ENCODE assay signal across 10 cellular contexts in the genomic region with DNA sequence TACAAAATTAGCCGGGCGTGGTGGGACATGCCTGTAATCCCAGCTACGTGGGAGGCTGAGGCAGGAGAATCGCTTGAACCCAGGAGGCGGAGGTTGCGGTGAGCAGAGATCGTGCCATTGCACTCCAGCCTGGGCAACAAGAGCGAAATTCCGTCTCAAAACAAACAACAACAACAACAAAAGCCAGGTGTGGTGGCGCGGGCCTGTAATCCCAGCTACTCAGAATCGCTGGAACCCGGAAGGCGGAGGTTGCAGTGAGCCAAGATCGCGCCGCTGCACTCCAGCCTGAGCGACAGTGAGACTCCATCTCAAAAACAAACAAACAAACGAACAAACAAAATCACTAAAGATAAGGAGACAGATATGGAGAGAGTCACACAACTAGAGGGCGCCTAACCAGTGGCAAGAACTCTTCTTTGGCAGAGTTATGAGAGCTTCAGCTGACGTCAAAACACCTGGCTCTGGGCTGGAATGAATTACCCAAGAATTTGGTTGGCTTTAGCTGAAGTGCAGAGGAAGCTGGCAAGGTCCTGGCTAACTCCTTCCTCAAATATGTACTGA. TPM values are rescaled to one million over a fixed set of nuclear protein-coding genes. Genes with fewer than 3 reads are reported as not detected.
DNase-seq lines count a peak whose midpoint lies in the region; FAIRE-seq and TF ChIP-seq lines count a peak whose summit lies in the region.
"Not testable (repeated sequence)": the region's sequence is repeated elsewhere in the genome, so short reads cannot be mapped to it uniquely, and the experiment has no call there.
"Had no signal": no experiment of that assay in that cellular context is flagged by ENCODE, and none has a peak within 500 bp of the region (broad histone marks: within the 10 kb centered on the region; RNA-seq: fewer than 3 reads in every experiment).

No MANE protein-coding gene starts in this region.

- H3K27ac ChIP-seq in esophagus squamous epithelium (peak overlapping the region in 3 of 4 donors; percentile 76 to 88 (median 80)), transverse colon (peak overlapping the region in 3 of 4 donors; percentile 78 to 88 (median 88))

- peak overlapping the region in 1 of 4 donors; percentile 79 for H3K4me3 ChIP-seq in esophagus squamous epithelium
- peak overlapping the region in 1 of 4 donors; percentile 73 for H3K4me3 ChIP-seq in transverse colon

- H3K4me3 Mint-ChIP-seq in HFFc6 (peak overlapping the region; percentile 57), mesothelial cell of epicardium (peak overlapping the region; percentile 98)
- peak overlapping the region; percentile 96 for H3K4me3 Mint-ChIP-seq in activated naive CD8-positive, alpha-beta T cell

- FAIRE-seq in D721Med (lab: Jason Lieb, UNC), result not testable (repeated sequence)

- peaks cover 0 to 16% (median 0%) of the 10 kb centered on the region in 3 donors for H3K36me3 ChIP-seq in esophagus squamous epithelium
- H3K36me3 ChIP-seq in transverse colon, result not testable (repeated sequence)

- H3K36me3 Mint-ChIP-seq in HFFc6 (ENCODE audit: low read depth); activated naive CD8-positive, alpha-beta T cell; mesothelial cell of epicardium: not testable (repeated sequence)

- intact Hi-C loops in esophagus squamous epithelium (cut with DNase I); transverse colon (cut with DNase I; ENCODE audit: low total_unique reads): not testable (repeated sequence)

- TF ChIP-seq CTCF in D721Med (IDR thresholded peaks at IDR 0.05; ENCODE audit: insufficient read depth, missing control alignments), result peak; percentile 42
- TF ChIP-seq CTCF in HFFc6 (IDR thresholded peaks at IDR 0.05), result peak; percentile 58
- TF ChIP-seq CTCF in esophagus squamous epithelium (IDR thresholded peaks at IDR 0.05), result peak in 2 of 6 experiments; percentile 4 to 5
- not testable (repeated sequence) for TF ChIP-seq CTCF in mesothelial cell of epicardium (IDR thresholded peaks at IDR 0.05; ENCODE audit: unreplicated experiment); transverse colon (IDR thresholded peaks at IDR 0.05)

- not testable (repeated sequence) for TF ChIP-seq POLR2A in esophagus squamous epithelium (IDR thresholded peaks at IDR 0.05); transverse colon (IDR thresholded peaks at IDR 0.05)

- H3K27me3 Mint-ChIP-seq in HFFc6 (ENCODE audit: insufficient read depth); activated naive CD8-positive, alpha-beta T cell; mesothelial cell of epicardium (ENCODE audit: low read depth): not testable (repeated sequence)

- in situ Hi-C loops in transverse colon (cut with MboI; ENCODE audit: low pct_ligation_motif_present in 1 of 4, low pct_unique_long_range_greater_than_20kb in 1 of 4, low sequenced_read_pairs in 3 of 4), result not testable (repeated sequence)

- DNase-seq in D721Med (ENCODE audit: insufficient read length, low spot score); HFFc6; esophagus squamous epithelium (lab: John Stamatoyannopoulos, UW); mesothelial cell of epicardium (ENCODE audit: low spot score in 2 of 2, unreplicated experiment in 2 of 2); transverse colon: not testable (repeated sequence)
- DNase-seq in NCI-H2196 (lab: John Stamatoyannopoulos, UW; ENCODE audit: unreplicated experiment), result peak; percentile 78
- peak; percentile 29 for DNase-seq in SKM-1 (lab: John Stamatoyannopoulos, UW; ENCODE audit: unreplicated experiment)

- H3K4me1 Mint-ChIP-seq in HFFc6 (ENCODE audit: low read depth) (peaks cover 17% of the 10 kb centered on the region), mesothelial cell of epicardium (peaks cover 17% of the 10 kb centered on the region)
- H3K4me1 Mint-ChIP-seq in activated naive CD8-positive, alpha-beta T cell (ENCODE audit: low read depth), result peaks cover 23% of the 10 kb centered on the region

- H3K27me3 ChIP-seq in esophagus squamous epithelium, transverse colon: not testable (repeated sequence)

- TF ChIP-seq EP300 in transverse colon (IDR thresholded peaks at IDR 0.05; ENCODE audit: low read depth), result not testable (repeated sequence)

- H3K27ac Mint-ChIP-seq in HFFc6 (peak overlapping the region; percentile 98), mesothelial cell of epicardium (peak overlapping the region; percentile 98)
- not testable (repeated sequence) for H3K27ac Mint-ChIP-seq in activated naive CD8-positive, alpha-beta T cell

- not testable (repeated sequence) for H3K9me3 Mint-ChIP-seq in HFFc6; activated naive CD8-positive, alpha-beta T cell (ENCODE audit: low read depth); mesothelial cell of epicardium

- not testable (repeated sequence) for H3K9me3 ChIP-seq in esophagus squamous epithelium, transverse colon

- H3K4me1 ChIP-seq in esophagus squamous epithelium (peaks cover 5 to 33% (median 8%) of the 10 kb centered on the region in 3 donors), transverse colon (peaks cover 0 to 18% (median 14%) of the 10 kb centered on the region in 4 donors)

- 73 to 86% methylated on average over 21 of the region's 21 CpGs for WGBS in esophagus squamous epithelium, 2 donors
- 38 to 84% methylated on average over 2 to 21 of the region's 21 CpGs for WGBS in transverse colon (ENCODE audit: low coverage in 1 of 2), 2 donors

RNA-seq across cellular contexts. Expression of a gene that starts 1.2 kb away (rescaled TPM):
- 10 to 100 TPM; 29.4 to 33.3 (median 31.0) TPM for total RNA-seq in HFFc6 (2021; fragmentation: NEBNext Ultra II Directional; extraction: Animal tissue kit (Norgen Biotek cat#: 25700))
- total RNA-seq in esophagus squamous epithelium (10 to 100 TPM; 10.2 to 23.0 (median 19.7) TPM), mesothelial cell of epicardium (20.6 to 25.7 TPM (median 24.9 TPM) in 3 replicates), transverse colon (10 to 100 TPM in 3 of 4 donors, 1 to 10 TPM in 1; 2.0 to 16.1 (median 13.8) TPM)

RNA-seq across cellular contexts. Expression of a gene that starts 17.6 kb away (rescaled TPM):
- total RNA-seq in HFFc6 (2021; fragmentation: NEBNext Ultra II Directional; extraction: Animal tissue kit (Norgen Biotek cat#: 25700)), result 10 to 100 TPM in 5 of 6 experiments, 1 to 10 TPM in 1; 5.5 to 11.9 (median 10.8) TPM
- total RNA-seq in esophagus squamous epithelium (1 to 10 TPM; 1.9 to 5.3 (median 3.8) TPM), mesothelial cell of epicardium (16.9 to 17.9 TPM (median 17.6 TPM) in 3 replicates), transverse colon (1 to 10 TPM; 1.5 to 3.5 (median 2.5) TPM)

RNA-seq across cellular contexts. Expression of a gene that starts 34.6 kb away (rescaled TPM):
- under 1 TPM in 2 of 6 experiments, not detected in 4; 0.09 to 0.14 TPM for total RNA-seq in HFFc6 (2021; fragmentation: NEBNext Ultra II Directional; extraction: Animal tissue kit (Norgen Biotek cat#: 25700))
- total RNA-seq in esophagus squamous epithelium (under 1 TPM in 1 of 4 donors, not detected in 3; under 0.01 TPM), mesothelial cell of epicardium (0.11 to 0.66 TPM (median 0.18 TPM) in 3 replicates), transverse colon (not detected)
- total RNA-seq: G401, Right ventricle myocardium superior had no signal
